Comparison of ENCODE assay signal across 1 cellular context in the genomic region with DNA sequence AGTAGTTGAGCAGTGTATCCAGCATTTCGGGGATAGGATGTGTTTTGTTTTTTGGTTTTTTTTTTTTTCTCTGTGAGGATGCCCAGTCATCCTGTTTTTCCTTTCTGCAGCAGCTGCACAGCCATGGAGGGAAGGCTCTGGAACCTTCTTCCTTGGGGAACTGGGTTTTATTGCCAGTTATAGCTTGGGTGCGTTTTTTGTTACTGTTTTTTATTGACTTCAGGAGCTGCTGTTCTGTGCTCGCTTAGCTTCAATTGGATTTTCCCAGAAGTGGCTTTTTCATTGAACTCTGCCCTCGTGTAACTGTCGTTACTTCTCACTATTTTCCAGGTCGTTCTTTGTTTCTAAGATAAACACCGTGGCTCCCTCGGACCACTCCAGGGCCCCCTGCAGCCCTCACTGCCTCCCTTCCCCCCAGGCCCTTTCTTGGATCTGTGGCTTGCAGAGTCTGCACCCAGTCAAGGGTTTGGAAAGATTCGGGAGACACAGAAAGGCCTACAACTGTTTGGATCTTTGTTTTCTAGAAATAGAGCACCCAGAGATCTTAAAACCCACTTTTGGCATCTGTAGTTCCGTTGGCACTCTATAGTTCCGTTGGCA.
TF ChIP-seq lines count a peak whose summit lies in the region.

No MANE protein-coding gene starts in this region.

TF ChIP-seq in GM23338, 12 proteins besides CTCF, POLR2A, EP300 and RAD21 (continued from another document):
- TF ChIP-seq, protein P1, sequence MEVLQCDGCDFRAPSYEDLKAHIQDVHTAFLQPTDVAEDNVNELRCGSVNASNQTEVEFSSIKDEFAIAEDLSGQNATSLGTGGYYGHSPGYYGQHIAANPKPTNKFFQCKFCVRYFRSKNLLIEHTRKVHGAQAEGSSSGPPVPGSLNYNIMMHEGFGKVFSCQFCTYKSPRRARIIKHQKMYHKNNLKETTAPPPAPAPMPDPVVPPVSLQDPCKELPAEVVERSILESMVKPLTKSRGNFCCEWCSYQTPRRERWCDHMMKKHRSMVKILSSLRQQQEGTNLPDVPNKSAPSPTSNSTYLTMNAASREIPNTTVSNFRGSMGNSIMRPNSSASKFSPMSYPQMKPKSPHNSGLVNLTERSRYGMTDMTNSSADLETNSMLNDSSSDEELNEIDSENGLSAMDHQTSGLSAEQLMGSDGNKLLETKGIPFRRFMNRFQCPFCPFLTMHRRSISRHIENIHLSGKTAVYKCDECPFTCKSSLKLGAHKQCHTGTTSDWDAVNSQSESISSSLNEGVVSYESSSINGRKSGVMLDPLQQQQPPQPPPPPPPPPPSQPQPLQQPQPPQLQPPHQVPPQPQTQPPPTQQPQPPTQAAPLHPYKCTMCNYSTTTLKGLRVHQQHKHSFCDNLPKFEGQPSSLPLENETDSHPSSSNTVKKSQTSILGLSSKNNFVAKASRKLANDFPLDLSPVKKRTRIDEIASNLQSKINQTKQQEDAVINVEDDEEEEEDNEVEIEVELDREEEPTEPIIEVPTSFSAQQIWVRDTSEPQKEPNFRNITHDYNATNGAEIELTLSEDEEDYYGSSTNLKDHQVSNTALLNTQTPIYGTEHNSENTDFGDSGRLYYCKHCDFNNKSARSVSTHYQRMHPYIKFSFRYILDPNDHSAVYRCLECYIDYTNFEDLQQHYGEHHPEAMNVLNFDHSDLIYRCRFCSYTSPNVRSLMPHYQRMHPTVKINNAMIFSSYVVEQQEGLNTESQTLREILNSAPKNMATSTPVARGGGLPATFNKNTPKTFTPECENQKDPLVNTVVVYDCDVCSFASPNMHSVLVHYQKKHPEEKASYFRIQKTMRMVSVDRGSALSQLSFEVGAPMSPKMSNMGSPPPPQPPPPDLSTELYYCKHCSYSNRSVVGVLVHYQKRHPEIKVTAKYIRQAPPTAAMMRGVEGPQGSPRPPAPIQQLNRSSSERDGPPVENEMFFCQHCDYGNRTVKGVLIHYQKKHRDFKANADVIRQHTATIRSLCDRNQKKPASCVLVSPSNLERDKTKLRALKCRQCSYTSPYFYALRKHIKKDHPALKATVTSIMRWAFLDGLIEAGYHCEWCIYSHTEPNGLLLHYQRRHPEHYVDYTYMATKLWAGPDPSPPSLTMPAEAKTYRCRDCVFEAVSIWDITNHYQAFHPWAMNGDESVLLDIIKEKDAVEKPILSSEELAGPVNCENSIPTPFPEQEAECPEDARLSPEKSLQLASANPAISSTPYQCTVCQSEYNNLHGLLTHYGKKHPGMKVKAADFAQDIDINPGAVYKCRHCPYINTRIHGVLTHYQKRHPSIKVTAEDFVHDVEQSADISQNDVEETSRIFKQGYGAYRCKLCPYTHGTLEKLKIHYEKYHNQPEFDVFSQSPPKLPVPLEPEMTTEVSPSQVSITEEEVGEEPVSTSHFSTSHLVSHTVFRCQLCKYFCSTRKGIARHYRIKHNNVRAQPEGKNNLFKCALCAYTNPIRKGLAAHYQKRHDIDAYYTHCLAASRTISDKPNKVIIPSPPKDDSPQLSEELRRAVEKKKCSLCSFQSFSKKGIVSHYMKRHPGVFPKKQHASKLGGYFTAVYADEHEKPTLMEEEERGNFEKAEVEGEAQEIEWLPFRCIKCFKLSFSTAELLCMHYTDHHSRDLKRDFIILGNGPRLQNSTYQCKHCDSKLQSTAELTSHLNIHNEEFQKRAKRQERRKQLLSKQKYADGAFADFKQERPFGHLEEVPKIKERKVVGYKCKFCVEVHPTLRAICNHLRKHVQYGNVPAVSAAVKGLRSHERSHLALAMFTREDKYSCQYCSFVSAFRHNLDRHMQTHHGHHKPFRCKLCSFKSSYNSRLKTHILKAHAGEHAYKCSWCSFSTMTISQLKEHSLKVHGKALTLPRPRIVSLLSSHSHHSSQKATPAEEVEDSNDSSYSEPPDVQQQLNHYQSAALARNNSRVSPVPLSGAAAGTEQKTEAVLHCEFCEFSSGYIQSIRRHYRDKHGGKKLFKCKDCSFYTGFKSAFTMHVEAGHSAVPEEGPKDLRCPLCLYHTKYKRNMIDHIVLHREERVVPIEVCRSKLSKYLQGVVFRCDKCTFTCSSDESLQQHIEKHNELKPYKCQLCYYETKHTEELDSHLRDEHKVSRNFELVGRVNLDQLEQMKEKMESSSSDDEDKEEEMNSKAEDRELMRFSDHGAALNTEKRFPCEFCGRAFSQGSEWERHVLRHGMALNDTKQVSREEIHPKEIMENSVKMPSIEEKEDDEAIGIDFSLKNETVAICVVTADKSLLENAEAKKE (CRISPR knock-in tag; IDR thresholded peaks at IDR 0.05): no peak
- TF ChIP-seq STAT1 (IDR thresholded peaks at IDR 0.05; ENCODE audit: unreplicated experiment) (no peak), ZNF331 (CRISPR knock-in tag; IDR thresholded peaks at IDR 0.05; ENCODE audit: low read depth) (no peak), EZH2 (IDR thresholded peaks at IDR 0.05; ENCODE audit: low read depth, unreplicated experiment) (no peak), JUNB (IDR thresholded peaks at IDR 0.05; ENCODE audit: unreplicated experiment) (no peak), ZNF114 (CRISPR knock-in tag; IDR thresholded peaks at IDR 0.05) (no peak), NANOG (IDR thresholded peaks at IDR 0.05; ENCODE audit: borderline replicate concordance) (no peak), EZH2phosphoT487 (IDR thresholded peaks at IDR 0.05; ENCODE audit: unreplicated experiment) (no peak)
- TF ChIP-seq, protein P2, sequence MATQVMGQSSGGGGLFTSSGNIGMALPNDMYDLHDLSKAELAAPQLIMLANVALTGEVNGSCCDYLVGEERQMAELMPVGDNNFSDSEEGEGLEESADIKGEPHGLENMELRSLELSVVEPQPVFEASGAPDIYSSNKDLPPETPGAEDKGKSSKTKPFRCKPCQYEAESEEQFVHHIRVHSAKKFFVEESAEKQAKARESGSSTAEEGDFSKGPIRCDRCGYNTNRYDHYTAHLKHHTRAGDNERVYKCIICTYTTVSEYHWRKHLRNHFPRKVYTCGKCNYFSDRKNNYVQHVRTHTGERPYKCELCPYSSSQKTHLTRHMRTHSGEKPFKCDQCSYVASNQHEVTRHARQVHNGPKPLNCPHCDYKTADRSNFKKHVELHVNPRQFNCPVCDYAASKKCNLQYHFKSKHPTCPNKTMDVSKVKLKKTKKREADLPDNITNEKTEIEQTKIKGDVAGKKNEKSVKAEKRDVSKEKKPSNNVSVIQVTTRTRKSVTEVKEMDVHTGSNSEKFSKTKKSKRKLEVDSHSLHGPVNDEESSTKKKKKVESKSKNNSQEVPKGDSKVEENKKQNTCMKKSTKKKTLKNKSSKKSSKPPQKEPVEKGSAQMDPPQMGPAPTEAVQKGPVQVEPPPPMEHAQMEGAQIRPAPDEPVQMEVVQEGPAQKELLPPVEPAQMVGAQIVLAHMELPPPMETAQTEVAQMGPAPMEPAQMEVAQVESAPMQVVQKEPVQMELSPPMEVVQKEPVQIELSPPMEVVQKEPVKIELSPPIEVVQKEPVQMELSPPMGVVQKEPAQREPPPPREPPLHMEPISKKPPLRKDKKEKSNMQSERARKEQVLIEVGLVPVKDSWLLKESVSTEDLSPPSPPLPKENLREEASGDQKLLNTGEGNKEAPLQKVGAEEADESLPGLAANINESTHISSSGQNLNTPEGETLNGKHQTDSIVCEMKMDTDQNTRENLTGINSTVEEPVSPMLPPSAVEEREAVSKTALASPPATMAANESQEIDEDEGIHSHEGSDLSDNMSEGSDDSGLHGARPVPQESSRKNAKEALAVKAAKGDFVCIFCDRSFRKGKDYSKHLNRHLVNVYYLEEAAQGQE (IDR thresholded peaks at IDR 0.05; ENCODE audit: unreplicated experiment): no peak
- TF ChIP-seq, protein P3, sequence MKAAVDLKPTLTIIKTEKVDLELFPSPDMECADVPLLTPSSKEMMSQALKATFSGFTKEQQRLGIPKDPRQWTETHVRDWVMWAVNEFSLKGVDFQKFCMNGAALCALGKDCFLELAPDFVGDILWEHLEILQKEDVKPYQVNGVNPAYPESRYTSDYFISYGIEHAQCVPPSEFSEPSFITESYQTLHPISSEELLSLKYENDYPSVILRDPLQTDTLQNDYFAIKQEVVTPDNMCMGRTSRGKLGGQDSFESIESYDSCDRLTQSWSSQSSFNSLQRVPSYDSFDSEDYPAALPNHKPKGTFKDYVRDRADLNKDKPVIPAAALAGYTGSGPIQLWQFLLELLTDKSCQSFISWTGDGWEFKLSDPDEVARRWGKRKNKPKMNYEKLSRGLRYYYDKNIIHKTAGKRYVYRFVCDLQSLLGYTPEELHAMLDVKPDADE (IDR thresholded peaks at IDR 0.05): no peak
